8 cellular contexts compared by ENCODE assay signal in the genomic region with DNA sequence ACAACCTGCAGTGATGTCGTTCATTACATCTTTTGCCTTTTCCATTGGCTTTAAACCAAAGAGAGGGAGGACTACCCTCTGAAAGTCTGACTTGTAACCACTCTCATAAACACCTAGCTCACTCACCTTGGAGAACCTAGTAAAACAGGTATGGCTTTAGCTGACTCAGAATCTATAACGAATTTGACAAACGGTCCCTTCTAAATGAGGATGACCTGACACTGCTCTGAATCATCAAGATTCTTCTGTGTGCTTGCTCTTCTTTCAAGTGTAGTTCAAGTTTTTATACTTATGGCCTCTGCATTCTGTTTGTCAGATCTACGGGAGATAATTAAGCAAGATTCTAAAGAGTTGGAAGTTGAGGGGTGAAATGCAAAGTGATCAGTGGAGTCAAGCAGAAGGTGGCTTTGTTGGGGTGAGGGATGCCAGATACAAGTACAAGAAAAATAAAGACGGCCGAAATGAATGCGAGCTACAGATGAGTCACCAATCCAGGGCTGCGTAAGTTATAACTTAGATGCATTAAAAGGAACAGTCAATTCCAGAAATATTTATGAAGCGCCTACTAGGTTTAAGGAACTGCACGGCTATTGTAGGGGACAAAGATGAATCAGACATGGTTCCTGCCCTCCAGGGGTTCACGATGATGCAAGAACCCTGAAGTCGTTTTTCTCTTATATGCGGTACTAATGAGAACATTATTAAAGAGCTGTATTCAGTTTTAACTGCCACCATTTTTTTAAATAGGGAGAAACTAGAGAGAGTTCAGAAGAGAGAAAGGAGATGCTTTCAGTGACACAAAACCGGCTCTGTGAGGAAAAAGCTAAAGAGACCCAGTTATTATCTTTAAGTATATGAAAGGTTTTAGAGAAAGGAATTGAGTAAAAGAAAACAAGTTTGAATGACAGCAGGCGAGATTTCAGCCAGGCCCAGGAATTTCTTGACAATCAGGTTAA. TPM values are rescaled to one million over a fixed set of nuclear protein-coding genes. Genes with fewer than 3 reads are reported as not detected.
DNase-seq lines count a peak whose midpoint lies in the region; ATAC-seq and TF ChIP-seq lines count a peak whose summit lies in the region.

No MANE protein-coding gene starts in this region.

- H3K4me1 Mint-ChIP-seq in dendritic cell treated with granulocyte-macrophage colony-stimulating factor and Interleukin-4, amounts not matched to agents 40 ng/mL and 50 ng/mL, for 4 days (ENCODE audit: low read depth): peaks cover 79% of the 10 kb centered on the region

- DNase-seq in ELR (ENCODE audit: low read depth) (peak; percentile 96), RPMI7951 (ENCODE audit: low read depth) (peak; percentile 93), GM19240 (ENCODE audit: insufficient read length, low spot score) (no peak), 8988T (no peak), head of caudate nucleus (no peak)

- no peaks in the 10 kb centered on the region for H3K9me3 ChIP-seq in parathyroid adenoma (ENCODE audit: control insufficient read depth, low read length)

- H3K9ac ChIP-seq in parathyroid adenoma: no peak overlapping the region

- H3K27me3 ChIP-seq in parathyroid adenoma (ENCODE audit: control insufficient read depth, insufficient read depth, low read length): no peaks in the 10 kb centered on the region

- no peaks in the 10 kb centered on the region for H3K9me3 Mint-ChIP-seq in dendritic cell treated with granulocyte-macrophage colony-stimulating factor and Interleukin-4, amounts not matched to agents 40 ng/mL and 50 ng/mL, for 4 days

- peak overlapping the region; percentile 50 for H3K4me3 Mint-ChIP-seq in dendritic cell treated with granulocyte-macrophage colony-stimulating factor and Interleukin-4, amounts not matched to agents 40 ng/mL and 50 ng/mL, for 4 days

- no peak for ATAC-seq in HG03039 (IDR thresholded peaks at IDR 0.05; ENCODE audit: unreplicated experiment)

- H3K36me3 Mint-ChIP-seq in dendritic cell treated with granulocyte-macrophage colony-stimulating factor and Interleukin-4, amounts not matched to agents 40 ng/mL and 50 ng/mL, for 4 days (ENCODE audit: low read depth): peaks cover 13% of the 10 kb centered on the region

- no peak for TF ChIP-seq CTCF in parathyroid adenoma (IDR thresholded peaks at IDR 0.05)

- H3K27ac ChIP-seq in parathyroid adenoma: no peak overlapping the region

- intact Hi-C loops in dendritic cell treated with granulocyte-macrophage colony-stimulating factor and Interleukin-4, amounts not matched to agents 40 ng/mL and 50 ng/mL, for 4 days (cut with micrococcal nuclease): loop anchor here (10.0 kb wide), 1 partner anchor 574 kb away; no protein-coding TSS in a partner anchor
- intact Hi-C loops in head of caudate nucleus (cut with DNase I): no loop called here

- H2AFZ ChIP-seq in parathyroid adenoma: no peak overlapping the region

- peak overlapping the region; percentile 67 for H3K27ac Mint-ChIP-seq in dendritic cell treated with granulocyte-macrophage colony-stimulating factor and Interleukin-4, amounts not matched to agents 40 ng/mL and 50 ng/mL, for 4 days

- peaks cover 12% of the 10 kb centered on the region for H3K4me1 ChIP-seq in parathyroid adenoma

- H3K79me2 ChIP-seq in parathyroid adenoma: peaks cover 54% of the 10 kb centered on the region

- H3K4me2 ChIP-seq in parathyroid adenoma (ENCODE audit: low read length): peak overlapping the region; percentile 35

- H3K27me3 Mint-ChIP-seq in dendritic cell treated with granulocyte-macrophage colony-stimulating factor and Interleukin-4, amounts not matched to agents 40 ng/mL and 50 ng/mL, for 4 days: no peaks in the 10 kb centered on the region

- no peak overlapping the region for H3K4me3 ChIP-seq in parathyroid adenoma (ENCODE audit: low read depth, low read length)

- no peaks in the 10 kb centered on the region for H3K36me3 ChIP-seq in parathyroid adenoma (ENCODE audit: control insufficient read depth, insufficient read depth, low read length)

RNA-seq across cellular contexts. Expression of gene HIPK2, which starts 6.5 kb away (rescaled TPM):
- 7.5 and 8.3 TPM in 2 replicates for total RNA-seq in RPMI7951 (2014; rRNA removed; shearing (Covaris generic))

RNA-seq across cellular contexts. Expression of gene TBXAS1, which starts 57.8 kb away (rescaled TPM):
- 2.4 and 3.5 TPM in 2 replicates for total RNA-seq in RPMI7951 (2014; rRNA removed; shearing (Covaris generic))

Comparison
In these comparisons a context has a peak if more than half of its experiments do, and no peak if none do; other contexts are left out.
1. DNase-seq: peak in ELR (single experiment) and RPMI7951 (single experiment); none in GM19240 (single experiment), 8988T (single experiment) and head of caudate nucleus (0 of 42).